ENCODE assay signal across 1 cellular context in the genomic region with DNA sequence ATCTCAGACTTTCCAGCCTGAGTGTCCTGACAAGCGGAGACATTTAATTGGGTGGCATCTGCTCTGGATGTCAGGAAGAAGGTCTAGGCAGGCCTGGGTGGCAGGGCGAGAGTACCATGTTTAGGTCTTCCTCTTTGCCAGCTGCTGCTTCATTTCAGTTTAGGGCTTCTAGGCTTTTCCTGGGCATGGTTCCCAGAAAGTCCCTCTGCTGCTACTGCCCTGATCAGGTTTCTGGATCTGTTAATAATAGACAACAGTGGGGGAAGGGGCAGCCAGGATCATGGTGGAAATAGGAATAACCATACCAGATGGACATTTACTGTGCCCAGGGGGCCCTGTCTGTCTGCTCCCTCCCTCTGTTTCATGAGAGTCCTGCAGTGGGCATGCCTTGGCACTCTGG.
TF ChIP-seq lines count a peak whose summit lies in the region.

No MANE protein-coding gene starts in this region.

TF ChIP-seq in endothelial cell of umbilical vein, 7 proteins besides CTCF, POLR2A, EP300 and RAD21:
- TF ChIP-seq MYC (IDR thresholded peaks at IDR 0.05; ENCODE audit: low read depth, low read length) (no peak), POLR2AphosphoS5 (IDR thresholded peaks at IDR 0.05; ENCODE audit: insufficient read depth, low read depth, low read length) (no peak), GATA2 (IDR thresholded peaks at IDR 0.05; ENCODE audit: insufficient read depth, insufficient read length, low read depth, low read length) (no peak), FOS (IDR thresholded peaks at IDR 0.05; ENCODE audit: borderline replicate concordance, insufficient read depth, low read length) (no peak), JUN (IDR thresholded peaks at IDR 0.05; ENCODE audit: borderline replicate concordance, insufficient read depth, insufficient read length, low read depth) (no peak), EZH2 (IDR thresholded peaks at IDR 0.05; ENCODE audit: borderline replicate concordance, low read depth, low read length, severe bottlenecking) (no peak)
- TF ChIP-seq, protein P1, sequence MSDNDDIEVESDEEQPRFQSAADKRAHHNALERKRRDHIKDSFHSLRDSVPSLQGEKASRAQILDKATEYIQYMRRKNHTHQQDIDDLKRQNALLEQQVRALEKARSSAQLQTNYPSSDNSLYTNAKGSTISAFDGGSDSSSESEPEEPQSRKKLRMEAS (IDR thresholded peaks at IDR 0.05; ENCODE audit: insufficient read depth, insufficient read length) = no peak
TF ChIP-seq in endothelial cell of umbilical vein: peak in this region for 0.
